36 cellular contexts compared by ENCODE assay signal in the genomic region with DNA sequence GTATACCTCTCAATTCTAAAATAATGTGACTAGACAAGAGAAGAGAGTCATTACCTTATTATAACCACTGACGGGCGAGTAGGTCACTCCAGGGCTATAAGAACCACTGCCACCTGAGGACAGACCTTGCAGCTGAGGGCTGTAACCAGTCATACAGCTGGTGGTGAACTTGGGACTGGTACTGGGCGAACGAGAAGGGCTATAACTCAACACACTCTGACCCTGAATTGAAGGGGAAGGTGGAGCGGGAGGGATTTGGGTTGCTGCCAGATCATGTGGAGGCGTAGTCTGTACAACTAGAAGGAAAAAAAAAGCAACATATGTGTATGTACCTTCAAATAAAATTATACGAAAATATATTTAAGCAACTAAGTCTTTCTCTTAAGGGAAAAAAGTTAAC. TPM values are rescaled to one million over a fixed set of nuclear protein-coding genes. Genes with fewer than 3 reads are reported as not detected.
DNase-seq lines count a peak whose midpoint lies in the region; ATAC-seq, FAIRE-seq and TF ChIP-seq lines count a peak whose summit lies in the region.
"Had no signal": no experiment of that assay in that cellular context is flagged by ENCODE, and none has a peak within 500 bp of the region (broad histone marks: within the 10 kb centered on the region; RNA-seq: fewer than 3 reads in every experiment).

No MANE protein-coding gene starts in this region.

- no peak overlapping the region for H3K4me3 ChIP-seq in adrenal gland
- H3K4me3 ChIP-seq in coronary artery, result no peak overlapping the region
- H3K4me3 ChIP-seq: esophagus squamous epithelium, HAP-1, MG63, ovary, SJCRH30 had no signal

- TF ChIP-seq POLR2A in adrenal gland (IDR thresholded peaks at IDR 0.05) (no peak), GM12891 (IDR thresholded peaks at IDR 0.05; ENCODE audit: low read depth, low read length) (no peak)

- no peak for TF ChIP-seq CTCF in natural killer cell (IDR thresholded peaks at IDR 0.05)
- TF ChIP-seq CTCF in adrenal gland (IDR thresholded peaks at IDR 0.05), result no peak
- no peak for TF ChIP-seq CTCF in nephron (IDR thresholded peaks at IDR 0.05; ENCODE audit: unreplicated experiment in 3 of 3)
- TF ChIP-seq CTCF in coronary artery (IDR thresholded peaks at IDR 0.05), result no peak

- H3K27me3 Mint-ChIP-seq in natural killer cell (ENCODE audit: low read depth in 2 of 2) (no peaks in the 10 kb centered on the region), nephron (ENCODE audit: low read depth) (no peaks in the 10 kb centered on the region)
- H3K27me3 Mint-ChIP-seq in natural killer cell treated with Interleukin-12 subunit alpha and Interleukin-12 subunit beta and Interleukin-15 and Interleukin-18, amount 100 ng/mL, for 72 hours, result no peaks in the 10 kb centered on the region
- H3K27me3 Mint-ChIP-seq: dendritic cell treated with granulocyte-macrophage colony-stimulating factor and Interleukin-4, amounts not matched to agents 40 ng/mL and 50 ng/mL, for 4 days; naive thymus-derived CD8-positive, alpha-beta T cell had no signal

- peaks cover 0 to 16% of the 10 kb centered on the region in 2 donors for H3K36me3 ChIP-seq in adrenal gland (replicated peaks in 1 of 2)
- H3K36me3 ChIP-seq: ovary had no signal

- H3K27ac ChIP-seq in adrenal gland (peak overlapping the region in 3 of 5 donors; percentile 4 to 35 (median 23)), coronary artery (no peak overlapping the region)
- H3K27ac ChIP-seq: esophagus squamous epithelium, foreskin keratinocyte, ovary, SJCRH30 had no signal

- no peak for FAIRE-seq in GM12891 (lab: Jason Lieb, UNC)
- FAIRE-seq: HTR-8/SVneo, urothelium cell line had no signal

- ATAC-seq in natural killer cell (no peak), GM21515 (IDR thresholded peaks at IDR 0.05; ENCODE audit: unreplicated experiment) (no peak)
- no peak for ATAC-seq in natural killer cell treated with Interleukin-12 subunit alpha and Interleukin-12 subunit beta and Interleukin-15 and Interleukin-18, amount 100 ng/mL, for 72 hours
- ATAC-seq: activated T-cell treated with anti-CD3 and anti-CD28 coated beads, Interleukin-2, amount 50 U/mL, for 4 hours; CD8-positive, alpha-beta T cell; foreskin keratinocyte; naive thymus-derived CD8-positive, alpha-beta T cell; stimulated activated naive CD8-positive, alpha-beta T cell treated with anti-CD3 and anti-CD28 coated beads, Interleukin-15, Interleukin-2, amounts not matched to agents 100 U/mL and 50 U/mL, for 24 hours had no signal

- peaks cover 4 to 26% of the 10 kb centered on the region in 2 donors for H3K4me1 ChIP-seq in adrenal gland (replicated peaks in 1 of 2)
- H3K4me1 ChIP-seq: SJCRH30 had no signal

- no peak for DNase-seq in natural killer cell
- DNase-seq in natural killer cell treated with Interleukin-12 subunit alpha and Interleukin-12 subunit beta and Interleukin-15 and Interleukin-18, amount 100 ng/mL, for 72 hours (ENCODE audit: low spot score), result no peak
- peak; percentile 69 to 87 (median 79) for DNase-seq in adrenal gland
- no peak for DNase-seq in GM12891 (ENCODE audit: insufficient read length, low spot score)
- DNase-seq in coronary artery (ENCODE audit: low spot score), result no peak
- DNase-seq: activated CD4-positive, alpha-beta T cell treated with anti-CD3 and anti-CD28 coated beads for 4 hours; activated T-cell treated with anti-CD3 and anti-CD28 coated beads, Interleukin-2, amount 50 U/mL, for 4 hours; CD8-positive, alpha-beta T cell; central memory CD4-positive, alpha-beta T cell; esophagus squamous epithelium; foreskin keratinocyte; head of caudate nucleus; islet precursor cell; KG1; MG63; midbrain; naive thymus-derived CD8-positive, alpha-beta T cell; NCI-H1105; NCI-H2029 treated with DMSO at 0.1 percent for 48 hours; NCI-H774; SJCRH30; stimulated activated naive CD8-positive, alpha-beta T cell treated with anti-CD3 and anti-CD28 coated beads, Interleukin-15, Interleukin-2, amounts not matched to agents 100 U/mL and 50 U/mL, for 24 hours; SW 1271 had no signal

- H3K9me3 ChIP-seq in adrenal gland (replicated peaks in 1 of 3), result no peaks in the 10 kb centered on the region
- H3K9me3 ChIP-seq: esophagus squamous epithelium, HAP-1, MG63, ovary, SJCRH30 had no signal

- intact Hi-C loops in natural killer cell (cut with micrococcal nuclease), result no loop called here
- intact Hi-C loops in adrenal gland (cut with DNase I), result no loop called here

- H3K27me3 ChIP-seq in adrenal gland, result no peaks in the 10 kb centered on the region
- H3K27me3 ChIP-seq: esophagus squamous epithelium, foreskin keratinocyte, MG63, ovary, SJCRH30 had no signal

- WGBS in adrenal gland, 4 donors, result 44 to 61% (median 51%) methylated on average over 7 of the region's 7 CpGs

- H3K36me3 Mint-ChIP-seq in natural killer cell (peaks cover 34% of the 10 kb centered on the region), nephron (ENCODE audit: low read depth) (peaks cover 51% of the 10 kb centered on the region)
- H3K36me3 Mint-ChIP-seq in natural killer cell treated with Interleukin-12 subunit alpha and Interleukin-12 subunit beta and Interleukin-15 and Interleukin-18, amount 100 ng/mL, for 72 hours, result peaks cover 43% of the 10 kb centered on the region

- H3K4me3 Mint-ChIP-seq in natural killer cell, result peak overlapping the region; percentile 38
- H3K4me3 Mint-ChIP-seq in natural killer cell treated with Interleukin-12 subunit alpha and Interleukin-12 subunit beta and Interleukin-15 and Interleukin-18, amount 100 ng/mL, for 72 hours, result no peak overlapping the region
- peak overlapping the region; percentile 41 to 75 (median 66) for H3K4me3 Mint-ChIP-seq in nephron
- H3K4me3 Mint-ChIP-seq: activated T-cell treated with anti-CD3 and anti-CD28 coated beads, Interleukin-2, amount 50 U/mL, for 4 hours; CD8-positive, alpha-beta T cell; dendritic cell treated with granulocyte-macrophage colony-stimulating factor and Interleukin-4, amounts not matched to agents 40 ng/mL and 50 ng/mL, for 4 days had no signal

- H3K9me3 Mint-ChIP-seq in natural killer cell (no peaks in the 10 kb centered on the region), nephron (no peaks in the 10 kb centered on the region)
- H3K9me3 Mint-ChIP-seq in natural killer cell treated with Interleukin-12 subunit alpha and Interleukin-12 subunit beta and Interleukin-15 and Interleukin-18, amount 100 ng/mL, for 72 hours, result no peaks in the 10 kb centered on the region
- H3K9me3 Mint-ChIP-seq: activated T-cell treated with anti-CD3 and anti-CD28 coated beads, Interleukin-2, amount 50 U/mL, for 4 hours; CD8-positive, alpha-beta T cell; dendritic cell treated with granulocyte-macrophage colony-stimulating factor and Interleukin-4, amounts not matched to agents 40 ng/mL and 50 ng/mL, for 4 days; naive thymus-derived CD8-positive, alpha-beta T cell had no signal

- no peak overlapping the region for H3K27ac Mint-ChIP-seq in natural killer cell
- H3K27ac Mint-ChIP-seq in natural killer cell treated with Interleukin-12 subunit alpha and Interleukin-12 subunit beta and Interleukin-15 and Interleukin-18, amount 100 ng/mL, for 72 hours, result no peak overlapping the region
- peak overlapping the region; percentile 66 to 81 (median 80) for H3K27ac Mint-ChIP-seq in nephron
- H3K27ac Mint-ChIP-seq: CD8-positive, alpha-beta T cell; dendritic cell treated with granulocyte-macrophage colony-stimulating factor and Interleukin-4, amounts not matched to agents 40 ng/mL and 50 ng/mL, for 4 days had no signal

- H3K4me1 Mint-ChIP-seq in natural killer cell, result peaks cover 22 to 25% of the 10 kb centered on the region in 2 donors
- peaks cover 22 to 39% of the 10 kb centered on the region in 2 donors for H3K4me1 Mint-ChIP-seq in natural killer cell treated with Interleukin-12 subunit alpha and Interleukin-12 subunit beta and Interleukin-15 and Interleukin-18, amount 100 ng/mL, for 72 hours (ENCODE audit: low read depth in 2 of 2)
- H3K4me1 Mint-ChIP-seq in nephron, result peaks cover 34% of the 10 kb centered on the region

TF ChIP-seq in GM12891, 5 proteins besides CTCF, POLR2A, EP300 and RAD21:
- TF ChIP-seq PAX5 (IDR thresholded peaks at IDR 0.05; ENCODE audit: insufficient read depth, low read length, severe bottlenecking), result no peak
- no peak for TF ChIP-seq POU2F2 (IDR thresholded peaks at IDR 0.05; ENCODE audit: low read depth, low read length)
- TF ChIP-seq SPI1 (IDR thresholded peaks at IDR 0.05; ENCODE audit: low read depth, low read length), result no peak
- TF ChIP-seq TAF1 (IDR thresholded peaks at IDR 0.05; ENCODE audit: low read depth, low read length), result no peak
- no peak for TF ChIP-seq POLR2AphosphoS5 (IDR thresholded peaks at IDR 0.05; ENCODE audit: low read depth, low read length)

RNA-seq across cellular contexts. Expression of gene TMEM209, which starts 3.4 kb away (rescaled TPM):
- total RNA-seq in natural killer cell, result 10 to 100 TPM; 26.3 to 31.0 (median 30.4) TPM
- total RNA-seq in natural killer cell treated with Interleukin-12 subunit alpha and Interleukin-12 subunit beta and Interleukin-15 and Interleukin-18, amount 100 ng/mL, for 72 hours, result 10 to 100 TPM; 39.4 to 43.9 TPM
- 10 to 100 TPM; 23.5 to 77.1 (median 45.5) TPM for total RNA-seq in adrenal gland
- polyA plus RNA-seq in adrenal gland, result 10 to 100 TPM in 1 of 3 donors, 1 to 10 TPM in 2; 6.0 to 35.3 (median 9.5) TPM
- 11.1 TPM for polyA plus RNA-seq in GM12891 (2012; ENCODE audit: low read depth, missing spikeins)

RNA-seq across cellular contexts. Expression of gene SSMEM1, which starts 5.9 kb away (rescaled TPM):
- total RNA-seq in natural killer cell (not detected), adrenal gland (not detected)
- not detected for total RNA-seq in natural killer cell treated with Interleukin-12 subunit alpha and Interleukin-12 subunit beta and Interleukin-15 and Interleukin-18, amount 100 ng/mL, for 72 hours
- polyA plus RNA-seq in adrenal gland, result under 1 TPM in 1 of 3 donors, not detected in 2; 0.13 TPM
- polyA plus RNA-seq in GM12891 (2012; ENCODE audit: low read depth, missing spikeins), result not detected
- total RNA-seq: activated CD8-positive, alpha-beta memory T cell treated with anti-CD3 and anti-CD28 coated beads for 36 hours; activated T-cell treated with anti-CD3 and anti-CD28 coated beads, Interleukin-2, amount 50 U/mL, for 4 hours; CD8-positive, alpha-beta T cell; esophagus squamous epithelium; foreskin keratinocyte; G401; liver; naive thymus-derived CD8-positive, alpha-beta T cell; ovary; renal cortical epithelial cell; SJCRH30; skeletal muscle tissue; temporal lobe had no signal
- polyA plus RNA-seq: foreskin keratinocyte; liver; naive thymus-derived CD8-positive, alpha-beta T cell; ovary had no signal

Comparison
In these comparisons a context has a peak if more than half of its experiments do, and no peak if none do; other contexts are left out.
1. DNase-seq: peak in adrenal gland (7 of 7); none in natural killer cell (single experiment), natural killer cell treated with Interleukin-12 subunit alpha and Interleukin-12 subunit beta and Interleukin-15 and Interleukin-18, amount 100 ng/mL, for 72 hours (single experiment), GM12891 (single experiment) and coronary artery (single experiment).
2. H3K27ac Mint-ChIP-seq: peak in nephron (3 of 3); none in natural killer cell (0 of 2) and natural killer cell treated with Interleukin-12 subunit alpha and Interleukin-12 subunit beta and Interleukin-15 and Interleukin-18, amount 100 ng/mL, for 72 hours (0 of 2).
3. H3K27ac ChIP-seq: peak in adrenal gland (3 of 5); none in coronary artery (0 of 2).